In the genomic region with DNA sequence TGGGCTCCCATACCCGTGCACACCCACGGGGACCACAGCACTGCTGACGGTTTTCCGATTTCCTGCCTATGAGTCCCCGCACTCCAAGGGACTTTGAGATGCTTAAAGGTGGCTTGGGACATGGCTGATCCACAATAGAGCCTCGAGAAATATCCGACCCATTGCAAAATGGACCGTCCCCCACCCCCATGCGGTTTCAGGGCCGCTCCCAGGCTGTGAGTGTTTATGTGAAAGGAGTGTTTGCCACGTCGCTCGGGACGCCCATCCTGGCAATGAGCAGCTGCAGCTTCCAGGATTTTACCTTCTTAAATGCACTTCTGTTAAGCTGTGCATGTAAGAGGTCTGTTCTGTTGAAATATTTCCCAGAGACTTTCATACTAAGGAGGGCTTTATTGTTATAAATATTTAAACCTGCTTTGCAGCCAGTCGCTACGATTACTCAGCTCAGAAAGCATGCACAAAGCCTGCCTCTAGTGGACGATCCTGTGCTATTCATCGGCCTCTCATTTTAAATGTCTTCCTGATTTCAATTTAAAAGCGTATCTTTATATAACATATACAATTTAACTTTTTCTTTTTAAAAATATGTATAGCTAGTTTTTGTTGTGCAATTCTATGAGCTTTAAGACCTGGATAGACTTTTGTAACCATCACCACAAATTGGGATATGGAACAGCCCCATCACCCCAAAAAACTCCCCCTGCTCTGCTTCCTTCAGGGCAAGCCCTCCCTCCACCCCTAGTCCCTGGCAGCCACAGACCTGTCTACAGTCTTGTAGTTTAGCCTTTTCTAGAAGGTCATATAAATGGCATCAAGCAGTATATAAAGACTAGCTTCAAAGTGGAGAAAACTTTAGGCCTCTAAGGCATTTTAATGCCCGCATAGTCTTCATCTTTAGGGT, we compare ENCODE assay signal across 14 cellular contexts.
DNase-seq lines count a peak whose midpoint lies in the region; ATAC-seq and TF ChIP-seq lines count a peak whose summit lies in the region.
"Had no signal": no experiment of that assay in that cellular context is flagged by ENCODE, and none has a peak within 500 bp of the region (broad histone marks: within the 10 kb centered on the region; RNA-seq: fewer than 3 reads in every experiment).

No MANE protein-coding gene starts in this region.

- H3K36me3 ChIP-seq in OCI-LY1 (ENCODE audit: insufficient read depth, low read length): no peaks in the 10 kb centered on the region
- H3K36me3 ChIP-seq: SJSA1 had no signal

- ATAC-seq in foreskin keratinocyte (no peak), HG02870 (IDR thresholded peaks at IDR 0.05; ENCODE audit: unreplicated experiment) (no peak), Right ventricle myocardium inferior (no peak)
- ATAC-seq: GM12878 had no signal

- DNase-seq in GM12865 (ENCODE audit: low read depth): no peak
- DNase-seq in foreskin keratinocyte: no peak
- DNase-seq in pons (ENCODE audit: low spot score): peak; percentile 74
- no peak for DNase-seq in glomerular visceral epithelial cell (ENCODE audit: extremely low spot score)
- no peak for DNase-seq in NCI-H1417 (lab: John Stamatoyannopoulos, UW)
- no peak for DNase-seq in Right ventricle myocardium inferior (ENCODE audit: missing footprints)
- DNase-seq: activated CD4-positive, alpha-beta T cell treated with anti-CD3 and anti-CD28 coated beads, Interleukin-2, amount 50 U/mL, for 48 hours; activated naive CD4-positive, alpha-beta T cell treated with Interleukin-2 at 50 U/mL for 16 hours; HCEC 1CT; IMR-90 had no signal

- H4K20me1 ChIP-seq in OCI-LY1 (ENCODE audit: insufficient read depth, low read length): no peaks in the 10 kb centered on the region

- no peaks in the 10 kb centered on the region for H3F3A ChIP-seq in OCI-LY1 (ENCODE audit: insufficient read depth, low read length)

- H3K4me2 ChIP-seq in OCI-LY1 (ENCODE audit: low read length): no peak overlapping the region

- no peak overlapping the region for H2AFZ ChIP-seq in OCI-LY1 (ENCODE audit: low read length)

- H3K27ac ChIP-seq in OCI-LY1 (ENCODE audit: low read depth, low read length, poor library complexity, severe bottlenecking) (no peak overlapping the region), foreskin keratinocyte (no peak overlapping the region)
- H3K27ac ChIP-seq: SJSA1 had no signal

- H3K4me1 ChIP-seq in OCI-LY1 (ENCODE audit: insufficient read depth, low read length, severe bottlenecking): no peaks in the 10 kb centered on the region
- no peaks in the 10 kb centered on the region for H3K4me1 ChIP-seq in foreskin keratinocyte
- H3K4me1 ChIP-seq: SJSA1 had no signal

- H3K9ac ChIP-seq in OCI-LY1 (ENCODE audit: low read length): no peak overlapping the region

- no peaks in the 10 kb centered on the region for H3K79me2 ChIP-seq in OCI-LY1 (ENCODE audit: insufficient read depth, low read length)

- H3K27me3 ChIP-seq in OCI-LY1 (ENCODE audit: insufficient read depth, low read length): no peaks in the 10 kb centered on the region
- no peaks in the 10 kb centered on the region for H3K27me3 ChIP-seq in foreskin keratinocyte
- H3K27me3 ChIP-seq: SJSA1 had no signal

- TF ChIP-seq CTCF in GM12865 (IDR thresholded peaks at IDR 0.05; ENCODE audit: insufficient read depth, low read depth, low read length, missing control alignments): peak; percentile 7
- peak; percentile 48 for TF ChIP-seq CTCF in OCI-LY1 (IDR thresholded peaks at IDR 0.05; ENCODE audit: low read length)
- peak; percentile 5 for TF ChIP-seq CTCF in foreskin keratinocyte (conservative IDR thresholded peaks at IDR 0.05)

- H3K4me3 ChIP-seq in GM12865 (ENCODE audit: low read depth, low read length) (no peak overlapping the region), OCI-LY1 (ENCODE audit: low read depth, low read length, poor library complexity, severe bottlenecking) (no peak overlapping the region)
- H3K4me3 ChIP-seq: GM12878, SJSA1 had no signal

- intact Hi-C loops in Right ventricle myocardium inferior (cut with DNase I): no loop called here

- H3K9me2 ChIP-seq in OCI-LY1 (ENCODE audit: low read depth, low read length): no peaks in the 10 kb centered on the region

- H3K9me3 ChIP-seq in OCI-LY1 (ENCODE audit: low read length): no peaks in the 10 kb centered on the region
